Comparison of ENCODE assay signal across 9 cellular contexts in genomic region chr19:55649579-55650557, GRCh38. TPM values are rescaled to one million over a fixed set of nuclear protein-coding genes. Genes with fewer than 3 reads are reported as not detected.
A peak's percentile ranks its signal among the peaks of the same experiment; 100 is the strongest.
DNase-seq lines count a peak whose midpoint lies in the region; ATAC-seq and TF ChIP-seq lines count a peak whose summit lies in the region.
"Had no signal": no experiment of that assay in that cellular context is flagged by ENCODE, and none has a peak within 500 bp of the region (broad histone marks: within the 10 kb centered on the region; RNA-seq: fewer than 3 reads in every experiment).

No MANE protein-coding gene starts in this region.

- DNase-seq in GM10266 (ENCODE audit: extremely low spot score) (peak; percentile 66), mesothelial cell of epicardium (ENCODE audit: low spot score in 2 of 2, unreplicated experiment in 2 of 2) (no peak), 8988T (no peak), occipital lobe (lab: John Stamatoyannopoulos, UW) (no peak), inferior parietal cortex (ENCODE audit: extremely low spot score) (no peak), GM19238 (ENCODE audit: insufficient read length, low spot score) (no peak)
- DNase-seq in activated naive CD4-positive, alpha-beta T cell treated with anti-CD3 and anti-CD28 coated beads, Interleukin-2, amount 50 U/mL, for 72 hours (ENCODE audit: low spot score in 2 of 2), result no peak
- DNase-seq: NCI-H82 had no signal

- H3K36me3 Mint-ChIP-seq in activated naive CD4-positive, alpha-beta T cell treated with anti-CD3 and anti-CD28 coated beads, Interleukin-2, amount 50 U/mL, for 72 hours, result peaks cover 15 to 25% of the 10 kb centered on the region in 2 donors
- peaks cover 9% of the 10 kb centered on the region for H3K36me3 Mint-ChIP-seq in mesothelial cell of epicardium

- peak in 1 of 2 donors; percentile 13 for ATAC-seq in activated naive CD4-positive, alpha-beta T cell treated with anti-CD3 and anti-CD28 coated beads, Interleukin-2, amount 50 U/mL, for 72 hours

- H3K4me3 Mint-ChIP-seq in mesothelial cell of epicardium, result peak overlapping the region; percentile 78

- H3K27ac ChIP-seq in 22Rv1, result peak overlapping the region; percentile 85; the same call in 1 of the 2 replicates

- TF ChIP-seq CTCF in 22Rv1 (IDR thresholded peaks at IDR 0.05), result no peak
- TF ChIP-seq CTCF in GM10266 (IDR thresholded peaks at IDR 0.05; ENCODE audit: control insufficient read depth, insufficient read depth, low read depth, missing control alignments), result no peak
- no peak for TF ChIP-seq CTCF in mesothelial cell of epicardium (IDR thresholded peaks at IDR 0.05; ENCODE audit: unreplicated experiment)

- peaks cover 30% of the 10 kb centered on the region for H3K4me1 Mint-ChIP-seq in mesothelial cell of epicardium

- H3K9me3 Mint-ChIP-seq in activated naive CD4-positive, alpha-beta T cell treated with anti-CD3 and anti-CD28 coated beads, Interleukin-2, amount 50 U/mL, for 72 hours, result no peaks in the 10 kb centered on the region
- H3K9me3 Mint-ChIP-seq in mesothelial cell of epicardium, result no peaks in the 10 kb centered on the region

- H3K27me3 Mint-ChIP-seq in mesothelial cell of epicardium (ENCODE audit: low read depth), result no peaks in the 10 kb centered on the region

- H3K27ac Mint-ChIP-seq in activated naive CD4-positive, alpha-beta T cell treated with anti-CD3 and anti-CD28 coated beads, Interleukin-2, amount 50 U/mL, for 72 hours, result peak overlapping the region; percentile 59 to 84
- peak overlapping the region; percentile 69 for H3K27ac Mint-ChIP-seq in mesothelial cell of epicardium

RNA-seq across cellular contexts. Expression of gene CCDC106, which starts 1.9 kb away (rescaled TPM):
- total RNA-seq in activated naive CD4-positive, alpha-beta T cell treated with anti-CD3 and anti-CD28 coated beads, Interleukin-2, amount 50 U/mL, for 72 hours, result 10 to 100 TPM in 1 of 2 donors, 1 to 10 TPM in 1; 2.9 to 13.6 TPM
- 20.8 to 24.0 TPM (median 23.6 TPM) in 3 replicates for total RNA-seq in mesothelial cell of epicardium
- total RNA-seq in occipital lobe, result 7.8 TPM

RNA-seq across cellular contexts. Expression of gene U2AF2, which starts 5.0 kb away (rescaled TPM):
- total RNA-seq in activated naive CD4-positive, alpha-beta T cell treated with anti-CD3 and anti-CD28 coated beads, Interleukin-2, amount 50 U/mL, for 72 hours, result 100 to 1,000 TPM; 270 to 312 TPM
- total RNA-seq in mesothelial cell of epicardium (226 to 245 TPM (median 230 TPM) in 3 replicates), occipital lobe (65.8 TPM)

RNA-seq across cellular contexts. Expression of gene ZNF581, which starts 6.4 kb away (rescaled TPM):
- total RNA-seq in activated naive CD4-positive, alpha-beta T cell treated with anti-CD3 and anti-CD28 coated beads, Interleukin-2, amount 50 U/mL, for 72 hours, result 10 to 100 TPM; 39.9 to 40.0 TPM
- 42.6 to 47.0 TPM (median 46.9 TPM) in 3 replicates for total RNA-seq in mesothelial cell of epicardium
- total RNA-seq in occipital lobe, result 5.6 TPM

RNA-seq across cellular contexts. Expression of gene ZNF580, which starts 9.1 kb away (rescaled TPM):
- total RNA-seq in activated naive CD4-positive, alpha-beta T cell treated with anti-CD3 and anti-CD28 coated beads, Interleukin-2, amount 50 U/mL, for 72 hours, result 10 to 100 TPM; 18.2 to 33.9 TPM
- total RNA-seq in mesothelial cell of epicardium, result 49.6 to 53.9 TPM (median 50.9 TPM) in 3 replicates
- total RNA-seq in occipital lobe, result 4.8 TPM

RNA-seq across cellular contexts. Expression of gene EPN1, which starts 25.2 kb away (rescaled TPM):
- 10 to 100 TPM; 23.1 to 46.4 TPM for total RNA-seq in activated naive CD4-positive, alpha-beta T cell treated with anti-CD3 and anti-CD28 coated beads, Interleukin-2, amount 50 U/mL, for 72 hours
- 99.6 to 104 TPM (median 102 TPM) in 3 replicates for total RNA-seq in mesothelial cell of epicardium
- total RNA-seq in occipital lobe, result 20.7 TPM
